ENCODE assay signal across 10 cellular contexts in the genomic region with DNA sequence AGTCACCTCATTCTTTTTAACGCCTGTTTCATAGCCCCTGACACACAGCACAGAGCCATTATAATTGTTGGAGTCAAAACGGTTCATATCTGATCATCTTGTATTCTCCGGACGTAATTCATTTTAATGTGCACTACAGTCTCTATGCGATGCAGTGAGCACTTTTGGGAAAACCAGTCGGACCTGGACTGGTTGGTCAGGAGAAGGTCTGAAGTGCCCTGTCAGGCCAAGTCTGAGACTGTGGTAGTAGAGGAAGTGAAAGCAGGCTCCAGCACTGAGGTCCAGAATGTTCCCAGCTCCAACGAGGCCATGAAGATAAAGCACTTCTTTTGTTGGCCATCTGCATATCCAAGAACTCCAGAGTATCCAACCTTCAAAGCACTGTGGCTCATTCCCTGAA.
DNase-seq lines count a peak whose midpoint lies in the region; ATAC-seq, FAIRE-seq and TF ChIP-seq lines count a peak whose summit lies in the region.
"Had no signal": no experiment of that assay in that cellular context is flagged by ENCODE, and none has a peak within 500 bp of the region (broad histone marks: within the 10 kb centered on the region; RNA-seq: fewer than 3 reads in every experiment).

No MANE protein-coding gene starts in this region.

- no peak for FAIRE-seq in GM12891 (lab: Jason Lieb, UNC)

- no peak for TF ChIP-seq POLR2A in GM12891 (IDR thresholded peaks at IDR 0.05; ENCODE audit: low read depth, low read length)
- TF ChIP-seq POLR2A in adrenal gland (IDR thresholded peaks at IDR 0.05), result peak in 1 of 2 donors; percentile 9

- no peaks in the 10 kb centered on the region for H3K36me3 ChIP-seq in adrenal gland (replicated peaks in 1 of 2)
- no peaks in the 10 kb centered on the region for H3K36me3 ChIP-seq in mesendoderm (ENCODE audit: control insufficient read depth, insufficient read depth, low read length)

- H3K4ac ChIP-seq in mesendoderm (ENCODE audit: low read depth, low read length), result no peak overlapping the region

- H3K56ac ChIP-seq in mesendoderm (ENCODE audit: low read length), result no peak overlapping the region

- H3K9me3 Mint-ChIP-seq in stimulated activated effector memory CD8-positive, alpha-beta T cell treated with anti-CD3 and anti-CD28 coated beads, Interleukin-12 subunit alpha, Interleukin-12 subunit beta, amount 100 ng/mL, for 72 hours, result no peaks in the 10 kb centered on the region
- H3K9me3 Mint-ChIP-seq in activated T-cell treated with anti-CD3 and anti-CD28 coated beads, Interleukin-2, amount 50 U/mL, for 4 hours, result no peaks in the 10 kb centered on the region

- DNase-seq in GM12891 (ENCODE audit: insufficient read length, low spot score) (no peak), adrenal gland (peak in 6 of 7 donors; percentile 54 to 78 (median 62)), hippocampal formation (lab: John Stamatoyannopoulos, UW) (peak; percentile 38 to 44), mesendoderm (no peak), activated T-cell treated with anti-CD3 and anti-CD28 coated beads for 4 hours (no peak), SKM-1 (lab: John Stamatoyannopoulos, UW; ENCODE audit: unreplicated experiment) (no peak)
- DNase-seq in stimulated activated effector memory CD8-positive, alpha-beta T cell treated with anti-CD3 and anti-CD28 coated beads, Interleukin-12 subunit alpha, Interleukin-12 subunit beta, amount 100 ng/mL, for 72 hours (ENCODE audit: low spot score in 2 of 2), result no peak
- no peak for DNase-seq in activated T-cell treated with anti-CD3 and anti-CD28 coated beads, Interleukin-2, amount 50 U/mL, for 4 hours
- DNase-seq: activated effector memory CD4-positive, alpha-beta T cell treated with anti-CD3 and anti-CD28 coated beads, Interleukin-2, amount 50 U/mL, for 16 hours had no signal

- no peaks in the 10 kb centered on the region for H3K27me3 Mint-ChIP-seq in activated T-cell treated with anti-CD3 and anti-CD28 coated beads, Interleukin-2, amount 50 U/mL, for 4 hours (ENCODE audit: low read depth)

- H3K18ac ChIP-seq in mesendoderm (ENCODE audit: low read length), result no peak overlapping the region

- H3K9ac ChIP-seq in mesendoderm (ENCODE audit: low read length), result no peak overlapping the region
- H3K9ac ChIP-seq: KMS-11 had no signal

- H3K4me3 Mint-ChIP-seq in stimulated activated effector memory CD8-positive, alpha-beta T cell treated with anti-CD3 and anti-CD28 coated beads, Interleukin-12 subunit alpha, Interleukin-12 subunit beta, amount 100 ng/mL, for 72 hours, result peak overlapping the region; percentile 25
- no peak overlapping the region for H3K4me3 Mint-ChIP-seq in activated T-cell treated with anti-CD3 and anti-CD28 coated beads, Interleukin-2, amount 50 U/mL, for 4 hours

- H2BK120ac ChIP-seq in mesendoderm (ENCODE audit: low read depth, low read length), result no peak overlapping the region

- no peak overlapping the region for H2BK15ac ChIP-seq in mesendoderm (replicated peaks; ENCODE audit: low read depth)

- H3K27ac Mint-ChIP-seq in stimulated activated effector memory CD8-positive, alpha-beta T cell treated with anti-CD3 and anti-CD28 coated beads, Interleukin-12 subunit alpha, Interleukin-12 subunit beta, amount 100 ng/mL, for 72 hours, result no peak overlapping the region

- intact Hi-C loops in adrenal gland (cut with DNase I), result loop anchor here (10.0 kb wide), 3 partner anchors 60 to 120 kb away; a partner anchor contains a TSS

- H3K79me1 ChIP-seq in mesendoderm (ENCODE audit: low read length), result no peaks in the 10 kb centered on the region

- no peak for TF ChIP-seq CTCF in adrenal gland (IDR thresholded peaks at IDR 0.05)

- H3K4me2 ChIP-seq in mesendoderm (ENCODE audit: low read length), result no peak overlapping the region
- H3K4me2 ChIP-seq: KMS-11 had no signal

- no peaks in the 10 kb centered on the region for H3K9me3 ChIP-seq in adrenal gland (replicated peaks in 1 of 3)

- no peak overlapping the region for H2AK5ac ChIP-seq in mesendoderm (ENCODE audit: low read length)

- ATAC-seq in stimulated activated effector memory CD8-positive, alpha-beta T cell treated with anti-CD3 and anti-CD28 coated beads, Interleukin-12 subunit alpha, Interleukin-12 subunit beta, amount 100 ng/mL, for 72 hours, result no peak
- no peak for ATAC-seq in activated T-cell treated with anti-CD3 and anti-CD28 coated beads, Interleukin-2, amount 50 U/mL, for 4 hours

- no peak overlapping the region for H4K8ac ChIP-seq in mesendoderm (ENCODE audit: low read depth, low read length)

- H3K4me1 Mint-ChIP-seq in stimulated activated effector memory CD8-positive, alpha-beta T cell treated with anti-CD3 and anti-CD28 coated beads, Interleukin-12 subunit alpha, Interleukin-12 subunit beta, amount 100 ng/mL, for 72 hours, result peaks cover 72% of the 10 kb centered on the region
- peaks cover 19% of the 10 kb centered on the region for H3K4me1 Mint-ChIP-seq in activated T-cell treated with anti-CD3 and anti-CD28 coated beads, Interleukin-2, amount 50 U/mL, for 4 hours (ENCODE audit: low read depth)

- no peak overlapping the region for H4K5ac ChIP-seq in mesendoderm (ENCODE audit: low read length)

- WGBS in adrenal gland, 4 donors, result 41 to 54% (median 50%) methylated on average over 7 of the region's 7 CpGs
- WGBS in mesendoderm (ENCODE audit: extremely low coverage, insufficient coverage, low lambda C conversion rate), result no CpG with 5 or more reads among the region's 7 CpGs

- peaks cover 27 to 75% of the 10 kb centered on the region in 2 donors for H3K4me1 ChIP-seq in adrenal gland (replicated peaks in 1 of 2)
- peaks cover 3% of the 10 kb centered on the region for H3K4me1 ChIP-seq in mesendoderm (ENCODE audit: control insufficient read depth, low read depth, low read length)

- no peaks in the 10 kb centered on the region for H3K79me2 ChIP-seq in mesendoderm (ENCODE audit: control insufficient read depth, insufficient read depth, low read length)

- no peaks in the 10 kb centered on the region for H3K27me3 ChIP-seq in adrenal gland
- no peaks in the 10 kb centered on the region for H3K27me3 ChIP-seq in mesendoderm (ENCODE audit: insufficient read depth, low read length, poor library complexity)

- H3K27ac ChIP-seq in adrenal gland (peak overlapping the region; percentile 35 to 91 (median 82)), mesendoderm (ENCODE audit: low read depth, low read length) (no peak overlapping the region)
- H3K27ac ChIP-seq: KMS-11 had no signal

- no peak overlapping the region for H3K23ac ChIP-seq in mesendoderm (ENCODE audit: low read length)

- H2BK5ac ChIP-seq in mesendoderm (ENCODE audit: low read length), result no peak overlapping the region

- peak overlapping the region in 1 of 4 donors; percentile 4 for H3K4me3 ChIP-seq in adrenal gland
- H3K4me3 ChIP-seq in mesendoderm (ENCODE audit: low read length), result no peak overlapping the region

- peaks cover 7% of the 10 kb centered on the region for H3K36me3 Mint-ChIP-seq in stimulated activated effector memory CD8-positive, alpha-beta T cell treated with anti-CD3 and anti-CD28 coated beads, Interleukin-12 subunit alpha, Interleukin-12 subunit beta, amount 100 ng/mL, for 72 hours
- no peaks in the 10 kb centered on the region for H3K36me3 Mint-ChIP-seq in activated T-cell treated with anti-CD3 and anti-CD28 coated beads, Interleukin-2, amount 50 U/mL, for 4 hours (ENCODE audit: insufficient read depth)

TF ChIP-seq in GM12891, 5 proteins besides CTCF, POLR2A, EP300 and RAD21:
- no peak for TF ChIP-seq PAX5 (IDR thresholded peaks at IDR 0.05; ENCODE audit: insufficient read depth, low read length, severe bottlenecking)
- TF ChIP-seq TAF1 (IDR thresholded peaks at IDR 0.05; ENCODE audit: low read depth, low read length), result no peak
- TF ChIP-seq POU2F2 (IDR thresholded peaks at IDR 0.05; ENCODE audit: low read depth, low read length), result no peak
- TF ChIP-seq POLR2AphosphoS5 (IDR thresholded peaks at IDR 0.05; ENCODE audit: low read depth, low read length), result no peak
- peak; percentile 86 for TF ChIP-seq SPI1 (IDR thresholded peaks at IDR 0.05; ENCODE audit: low read depth, low read length)

Comparison
In these comparisons a context has a peak if more than half of its experiments do, and no peak if none do; other contexts are left out.
1. DNase-seq: peak in adrenal gland (6 of 7) and hippocampal formation (2 of 2); none in GM12891 (single experiment), stimulated activated effector memory CD8-positive, alpha-beta T cell treated with anti-CD3 and anti-CD28 coated beads, Interleukin-12 subunit alpha, Interleukin-12 subunit beta, amount 100 ng/mL, for 72 hours (0 of 2), mesendoderm (single experiment), activated T-cell treated with anti-CD3 and anti-CD28 coated beads, Interleukin-2, amount 50 U/mL, for 4 hours (single experiment), activated T-cell treated with anti-CD3 and anti-CD28 coated beads for 4 hours (single experiment) and SKM-1 (single experiment).